In genomic region chr13:24108615-24108965, GRCh38 we compare ENCODE assay signal across 31 cellular contexts.
"Had no signal": no experiment of that assay in that cellular context is flagged by ENCODE, and none has a peak within 500 bp of the region (broad histone marks: within the 10 kb centered on the region; RNA-seq: fewer than 3 reads in every experiment).

No MANE protein-coding gene starts in this region.

- H2AFZ ChIP-seq: parathyroid adenoma had no signal

- H3K4me1 ChIP-seq: parathyroid adenoma, psoas muscle, sigmoid colon, suprapubic skin, testis, tibial nerve, vagina had no signal

- H3K36me3 Mint-ChIP-seq: naive thymus-derived CD8-positive, alpha-beta T cell; natural killer cell treated with Interleukin-12 subunit alpha and Interleukin-12 subunit beta and Interleukin-15 and Interleukin-18, amount 100 ng/mL, for 72 hours; stimulated activated memory B cell treated with anti-CD40 and anti-IgM and Interleukin-4, amounts not matched to agents 10 μg/mL and 1 μg/mL and 100 μg/mL, for 72 hours had no signal

- H3K4me1 Mint-ChIP-seq: stimulated activated naive CD8-positive, alpha-beta T cell treated with anti-CD3 and anti-CD28 coated beads, Interleukin-15, amount 100 ng/mL, for 72 hours had no signal

- H3K27ac Mint-ChIP-seq: naive thymus-derived CD8-positive, alpha-beta T cell; natural killer cell treated with Interleukin-12 subunit alpha and Interleukin-12 subunit beta and Interleukin-15 and Interleukin-18, amount 100 ng/mL, for 72 hours; nephron progenitor cell; progenitor cell of endocrine pancreas; stimulated activated memory B cell treated with anti-CD40 and anti-IgM and Interleukin-4, amounts not matched to agents 10 μg/mL and 1 μg/mL and 100 μg/mL, for 72 hours; stimulated activated naive CD8-positive, alpha-beta T cell treated with anti-CD3 and anti-CD28 coated beads, Interleukin-15, amount 100 ng/mL, for 72 hours had no signal

- H3K27ac ChIP-seq: ovary, parathyroid adenoma, psoas muscle, right lobe of liver, sigmoid colon, spleen, suprapubic skin, testis, upper lobe of left lung, vagina had no signal

- DNase-seq: naive thymus-derived CD8-positive, alpha-beta T cell; nephron progenitor cell; occipital lobe; ovary; posterior cingulate gyrus; psoas muscle; right cardiac atrium; right lobe of liver; sigmoid colon; small intestine; spleen; stimulated activated CD4-positive, alpha-beta T cell treated with anti-CD3 and anti-CD28 coated beads, Interleukin-12 subunit alpha, Interleukin-12 subunit beta, amount 100 ng/mL, for 4 hours; stimulated activated CD4-positive, alpha-beta T cell treated with anti-CD3 and anti-CD28 coated beads, Interleukin-1b, Interleukin-23, amount 100 ng/mL, for 48 hours; stimulated activated CD4-positive, alpha-beta T cell treated with anti-CD3 and anti-CD28 coated beads, Interleukin-4, amount 100 ng/mL, for 1 hour; stimulated activated CD4-positive, alpha-beta T cell treated with anti-CD3 and anti-CD28 coated beads, Interleukin-4, amount 100 ng/mL, for 4 hours; stimulated activated CD8-positive, alpha-beta memory T cell treated with anti-CD3 and anti-CD28 coated beads, Interleukin-4, amount 100 ng/mL, for 48 hours; stimulated activated naive CD4-positive, alpha-beta T cell; stimulated activated naive CD8-positive, alpha-beta T cell treated with anti-CD3 and anti-CD28 coated beads, Interleukin-15, amount 100 ng/mL, for 72 hours; stimulated activated naive CD8-positive, alpha-beta T cell treated with anti-CD3 and anti-CD28 coated beads, Interleukin-15, Interleukin-2, amounts not matched to agents 100 U/mL and 50 U/mL, for 24 hours; substantia nigra; testis; trophoblast cell had no signal

- H3K36me3 ChIP-seq: ovary, right lobe of liver, sigmoid colon, spleen, suprapubic skin, tibial nerve, upper lobe of left lung, vagina had no signal

- H3K9ac ChIP-seq: parathyroid adenoma had no signal

- H3K4me3 ChIP-seq: ovary, psoas muscle, right lobe of liver, sigmoid colon, spleen, suprapubic skin, testis, tibial nerve, upper lobe of left lung, vagina had no signal

- H3K79me2 ChIP-seq: parathyroid adenoma had no signal

- H3K9me3 Mint-ChIP-seq: naive thymus-derived CD8-positive, alpha-beta T cell; natural killer cell treated with Interleukin-12 subunit alpha and Interleukin-12 subunit beta and Interleukin-15 and Interleukin-18, amount 100 ng/mL, for 72 hours; nephron progenitor cell; neural crest cell; stimulated activated memory B cell treated with anti-CD40 and anti-IgM and Interleukin-4, amounts not matched to agents 10 μg/mL and 1 μg/mL and 100 μg/mL, for 72 hours; stimulated activated naive CD8-positive, alpha-beta T cell treated with anti-CD3 and anti-CD28 coated beads, Interleukin-15, amount 100 ng/mL, for 72 hours had no signal

- H3K27me3 ChIP-seq: ovary, right lobe of liver, sigmoid colon, spleen, suprapubic skin, testis, tibial nerve, upper lobe of left lung, vagina had no signal

- H3K9me3 ChIP-seq: ovary, psoas muscle, right lobe of liver, sigmoid colon, spleen, suprapubic skin, testis, tibial nerve, upper lobe of left lung, vagina had no signal

- ATAC-seq: naive thymus-derived CD8-positive, alpha-beta T cell; natural killer cell treated with Interleukin-12 subunit alpha and Interleukin-12 subunit beta and Interleukin-15 and Interleukin-18, amount 100 ng/mL, for 72 hours; psoas muscle; right cardiac atrium; right lobe of liver; stimulated activated memory B cell treated with anti-CD40 and anti-IgM and Interleukin-4, amounts not matched to agents 10 μg/mL and 1 μg/mL and 100 μg/mL, for 72 hours; stimulated activated naive CD8-positive, alpha-beta T cell treated with anti-CD3 and anti-CD28 coated beads, Interleukin-15, amount 100 ng/mL, for 72 hours; stimulated activated naive CD8-positive, alpha-beta T cell treated with anti-CD3 and anti-CD28 coated beads, Interleukin-15, Interleukin-2, amounts not matched to agents 100 U/mL and 50 U/mL, for 24 hours had no signal

- H3K4me3 Mint-ChIP-seq: naive thymus-derived CD8-positive, alpha-beta T cell; natural killer cell treated with Interleukin-12 subunit alpha and Interleukin-12 subunit beta and Interleukin-15 and Interleukin-18, amount 100 ng/mL, for 72 hours; nephron progenitor cell; neural crest cell; stimulated activated memory B cell treated with anti-CD40 and anti-IgM and Interleukin-4, amounts not matched to agents 10 μg/mL and 1 μg/mL and 100 μg/mL, for 72 hours; stimulated activated naive CD8-positive, alpha-beta T cell treated with anti-CD3 and anti-CD28 coated beads, Interleukin-15, amount 100 ng/mL, for 72 hours had no signal
